Comparison of ENCODE assay signal across 11 cellular contexts in genomic region chr16:72932050-72932449, GRCh38.
DNase-seq lines count a peak whose midpoint lies in the region; ATAC-seq and TF ChIP-seq lines count a peak whose summit lies in the region.
"Had no signal": no experiment of that assay in that cellular context is flagged by ENCODE, and none has a peak within 500 bp of the region (broad histone marks: within the 10 kb centered on the region; RNA-seq: fewer than 3 reads in every experiment).

No MANE protein-coding gene starts in this region.

- H3K9me3 Mint-ChIP-seq in CD14-positive monocyte (no peaks in the 10 kb centered on the region), nephron (no peaks in the 10 kb centered on the region)
- H3K9me3 Mint-ChIP-seq in activated naive CD4-positive, alpha-beta T cell treated with anti-CD3 and anti-CD28 coated beads for 36 hours = no peaks in the 10 kb centered on the region
- H3K9me3 Mint-ChIP-seq: activated naive CD4-positive, alpha-beta T cell treated with anti-CD3 and anti-CD28 coated beads, Interleukin-2, amount 50 U/mL, for 72 hours had no signal

- H3K4me1 Mint-ChIP-seq in CD14-positive monocyte (peaks cover 64% of the 10 kb centered on the region), nephron (peaks cover 67% of the 10 kb centered on the region)
- peaks cover 1% of the 10 kb centered on the region for H3K4me1 Mint-ChIP-seq in activated naive CD4-positive, alpha-beta T cell treated with anti-CD3 and anti-CD28 coated beads for 36 hours (ENCODE audit: low read depth)

- no peak overlapping the region for H3K4me3 ChIP-seq in ectodermal cell (ENCODE audit: insufficient read depth, low read depth, low read length)

- CTCF ChIA-PET in activated naive CD4-positive, alpha-beta T cell treated with anti-CD3 and anti-CD28 coated beads for 36 hours (lab: Charles Lee) = interaction anchor here (1.3 kb wide), 1 partner anchor 8 kb away, joined by 3 read pairs; no protein-coding TSS in a partner anchor

- ATAC-seq in HG03175 (IDR thresholded peaks at IDR 0.05; ENCODE audit: unreplicated experiment) (peak; percentile 50), GM21423 (IDR thresholded peaks at IDR 0.05; ENCODE audit: unreplicated experiment) (no peak), esophagus mucosa (no peak)

- H3K36me3 Mint-ChIP-seq in CD14-positive monocyte (peaks cover 16 to 31% of the 10 kb centered on the region in 2 donors), nephron (ENCODE audit: low read depth) (no peaks in the 10 kb centered on the region)
- no peaks in the 10 kb centered on the region for H3K36me3 Mint-ChIP-seq in activated naive CD4-positive, alpha-beta T cell treated with anti-CD3 and anti-CD28 coated beads for 36 hours (ENCODE audit: low read depth)
- H3K36me3 Mint-ChIP-seq: activated naive CD4-positive, alpha-beta T cell treated with anti-CD3 and anti-CD28 coated beads, Interleukin-2, amount 50 U/mL, for 72 hours had no signal

- no peaks in the 10 kb centered on the region for H3K27me3 ChIP-seq in ectodermal cell (ENCODE audit: control insufficient read depth, insufficient read depth, low read length, poor library complexity, severe bottlenecking)

- H3K9me3 ChIP-seq in ectodermal cell (ENCODE audit: control insufficient read depth, low read length) = no peaks in the 10 kb centered on the region

- H3K27me3 Mint-ChIP-seq in CD14-positive monocyte (ENCODE audit: low read depth in 3 of 3) (peaks cover 0 to 4% (median 0%) of the 10 kb centered on the region in 3 donors), nephron (ENCODE audit: low read depth) (no peaks in the 10 kb centered on the region)
- H3K27me3 Mint-ChIP-seq in activated naive CD4-positive, alpha-beta T cell treated with anti-CD3 and anti-CD28 coated beads for 36 hours (ENCODE audit: low read depth) = no peaks in the 10 kb centered on the region

- H3K4me3 Mint-ChIP-seq in CD14-positive monocyte (peak overlapping the region; percentile 5 to 69), nephron (no peak overlapping the region)
- no peak overlapping the region for H3K4me3 Mint-ChIP-seq in activated naive CD4-positive, alpha-beta T cell treated with anti-CD3 and anti-CD28 coated beads for 36 hours

- TF ChIP-seq CTCF in CD14-positive monocyte (IDR thresholded peaks at IDR 0.05) = no peak
- no peak for TF ChIP-seq CTCF in nephron (IDR thresholded peaks at IDR 0.05; ENCODE audit: unreplicated experiment in 3 of 3)

- no peak for DNase-seq in CD14-positive monocyte (ENCODE audit: low spot score)
- no peak for DNase-seq in NCI-H2107 (lab: John Stamatoyannopoulos, UW)
- no peak for DNase-seq in activated naive CD4-positive, alpha-beta T cell treated with anti-CD3 and anti-CD28 coated beads for 36 hours
- DNase-seq: glutamatergic neuron, NCI-H146 had no signal

- peak overlapping the region; percentile 60 for H3K27ac ChIP-seq in ectodermal cell (ENCODE audit: insufficient read depth, low read depth, low read length, poor library complexity, severe bottlenecking)

- peaks cover 22% of the 10 kb centered on the region for H3K4me1 ChIP-seq in ectodermal cell (ENCODE audit: control insufficient read depth, insufficient read depth, low read length)

- intact Hi-C loops in CD14-positive monocyte (cut with micrococcal nuclease) = loop anchor here (5.0 to 10.0 kb wide), 4 partner anchors 113 to 727 kb away; partner anchors contain the start of gene ZFHX3 (in 1 of the 2)
- intact Hi-C loops in activated naive CD4-positive, alpha-beta T cell treated with anti-CD3 and anti-CD28 coated beads for 36 hours (cut with micrococcal nuclease) = no loop called here

- H3K27ac Mint-ChIP-seq in CD14-positive monocyte (peak overlapping the region; percentile 96 to 100 (median 99)), nephron (peak overlapping the region; percentile 7 to 74 (median 46))
- no peak overlapping the region for H3K27ac Mint-ChIP-seq in activated naive CD4-positive, alpha-beta T cell treated with anti-CD3 and anti-CD28 coated beads for 36 hours
- H3K27ac Mint-ChIP-seq: activated naive CD4-positive, alpha-beta T cell treated with anti-CD3 and anti-CD28 coated beads, Interleukin-2, amount 50 U/mL, for 72 hours had no signal

- no peaks in the 10 kb centered on the region for H3K36me3 ChIP-seq in ectodermal cell (ENCODE audit: control insufficient read depth, insufficient read depth, low read length)

- 82 to 90% methylated on average over 2 of the region's 2 CpGs for WGBS in ectodermal cell, 2 experiments

Comparison
In these comparisons a context has a peak if more than half of its experiments do, and no peak if none do; other contexts are left out.
1. H3K4me3 Mint-ChIP-seq: peak in CD14-positive monocyte (2 of 2); none in nephron (0 of 3) and activated naive CD4-positive, alpha-beta T cell treated with anti-CD3 and anti-CD28 coated beads for 36 hours (single experiment).